Comparison of ENCODE assay signal across 8 cellular contexts in the genomic region with DNA sequence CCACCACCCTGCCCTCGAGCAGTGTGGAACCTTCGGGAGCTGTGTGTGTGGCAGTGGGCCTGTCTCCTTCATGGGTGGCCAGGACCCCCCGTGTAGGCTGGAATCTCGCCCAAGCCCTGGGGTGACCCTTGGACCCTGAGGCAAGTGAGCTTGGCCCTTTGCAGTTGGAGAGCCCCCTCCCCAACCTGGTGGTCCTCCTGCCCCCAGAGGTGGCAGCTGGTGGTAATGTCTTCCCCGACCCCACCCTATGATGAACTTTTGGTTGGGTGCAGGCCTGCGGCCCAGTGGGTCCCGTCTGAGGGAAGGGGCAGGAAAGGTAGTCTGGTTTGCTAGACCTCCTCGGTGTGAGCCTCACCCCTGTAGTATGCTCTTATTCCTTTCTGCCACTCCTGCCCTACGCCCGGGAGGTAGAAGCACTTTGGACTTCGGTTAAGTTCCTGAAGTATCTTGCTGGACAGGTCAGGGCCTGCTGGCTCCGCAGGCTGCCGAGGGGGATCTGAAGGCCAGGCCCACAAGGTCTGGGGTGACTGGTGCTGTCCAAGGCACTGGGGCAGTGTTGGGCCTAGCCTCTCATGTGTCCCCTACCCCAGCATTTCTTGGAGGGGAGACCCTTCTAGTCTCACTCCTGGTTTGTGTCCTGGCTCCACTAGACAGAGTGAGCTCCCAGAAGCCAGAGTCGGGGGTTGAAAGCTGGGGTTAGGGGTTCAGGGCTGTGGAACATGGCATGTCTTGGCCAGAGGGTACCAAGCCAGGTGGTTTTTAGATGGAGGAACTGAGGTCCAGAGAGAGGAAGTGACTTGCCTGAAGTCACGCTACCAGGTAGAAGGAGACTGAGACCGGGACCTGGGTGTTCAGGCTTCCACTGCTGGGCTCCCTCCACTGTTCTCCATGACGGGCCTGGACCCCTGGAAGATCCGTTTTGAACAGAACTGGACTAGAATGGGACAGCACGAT. TPM values are rescaled to one million over a fixed set of nuclear protein-coding genes. Genes with fewer than 3 reads are reported as not detected.
A peak's percentile ranks its signal among the peaks of the same experiment; 100 is the strongest.
DNase-seq lines count a peak whose midpoint lies in the region; ATAC-seq and TF ChIP-seq lines count a peak whose summit lies in the region.

No MANE protein-coding gene starts in this region.

- H3K4me1 ChIP-seq in right atrium auricular region (peaks cover 0 to 57% of the 10 kb centered on the region in 2 donors), mucosa of descending colon (ENCODE audit: low read depth) (peaks cover 17% of the 10 kb centered on the region), aorta (ENCODE audit: control insufficient read depth in 1 of 2, insufficient read depth in 2 of 2, low read length in 2 of 2) (peaks cover 0 to 2% of the 10 kb centered on the region in 2 donors)

- H3K27ac Mint-ChIP-seq in central memory CD8-positive, alpha-beta T cell (ENCODE audit: low read depth): peak overlapping the region; percentile 25

- DNase-seq in right atrium auricular region (ENCODE audit: low spot score): no peak
- DNase-seq in left ventricle myocardium superior: no peak
- no peak for DNase-seq in central memory CD8-positive, alpha-beta T cell (ENCODE audit: low spot score in 2 of 2)
- peak in 2 of 3 donors; percentile 53 to 57 for DNase-seq in mucosa of descending colon
- peak in 1 of 2 donors; percentile 75 for DNase-seq in aorta
- no peak for DNase-seq in activated gamma-delta T cell treated with Interleukin-2 at 50 U/mL for 16 hours
- no peak for DNase-seq in H4 (ENCODE audit: low spot score)
- DNase-seq in activated CD8-positive, alpha-beta memory T cell treated with anti-CD3 and anti-CD28 coated beads, Interleukin-2, amount 50 U/mL, for 4 hours: no peak

- intact Hi-C loops in left ventricle myocardium superior (cut with micrococcal nuclease): no loop called here
- intact Hi-C loops in mucosa of descending colon (cut with DNase I, micrococcal nuclease): no loop called here
- intact Hi-C loops in aorta (cut with DNase I): loop anchor here (5.0 to 10.0 kb wide), 2 partner anchors 73 to 89 kb away; partner anchors contain the start of gene TRIM62 (in 1 of the 2)

- no peaks in the 10 kb centered on the region for H3K9me3 Mint-ChIP-seq in central memory CD8-positive, alpha-beta T cell

- ATAC-seq in left ventricle myocardium superior (no peak), mucosa of descending colon (peak; percentile 48), aorta (ENCODE audit: low FRiP score) (no peak)
- no peak for ATAC-seq in central memory CD8-positive, alpha-beta T cell (replicated peaks; ENCODE audit: extremely low read depth, poor library complexity, severe bottlenecking)

- no peaks in the 10 kb centered on the region for H3K27me3 Mint-ChIP-seq in central memory CD8-positive, alpha-beta T cell

- 5 to 7% methylated on average over 19 of the region's 19 CpGs for WGBS in aorta, 2 donors

- H3K36me3 ChIP-seq in right atrium auricular region (no peaks in the 10 kb centered on the region), mucosa of descending colon (ENCODE audit: low read depth) (no peaks in the 10 kb centered on the region), aorta (ENCODE audit: control insufficient read depth in 1 of 2, insufficient read depth in 2 of 2, low read length in 1 of 2) (no peaks in the 10 kb centered on the region)

- peaks cover 8% of the 10 kb centered on the region for H3K36me3 Mint-ChIP-seq in central memory CD8-positive, alpha-beta T cell (ENCODE audit: insufficient read depth)

- H3K27me3 ChIP-seq in right atrium auricular region (no peaks in the 10 kb centered on the region), aorta (ENCODE audit: control insufficient read depth in 1 of 2, insufficient read depth in 2 of 2, low read length in 1 of 2) (no peaks in the 10 kb centered on the region)

- H3K27ac ChIP-seq in right atrium auricular region: peak overlapping the region; percentile 71 to 72
- peak overlapping the region; percentile 95 to 99 for H3K27ac ChIP-seq in aorta (ENCODE audit: low read depth in 1 of 2, low read length in 2 of 2)

- H3K4me3 ChIP-seq in right atrium auricular region: peak overlapping the region; percentile 64 to 76
- H3K4me3 ChIP-seq in mucosa of descending colon: no peak overlapping the region
- H3K4me3 ChIP-seq in aorta (ENCODE audit: low read length in 2 of 2): peak overlapping the region; percentile 92 to 99

- no peak for TF ChIP-seq CTCF in right atrium auricular region (IDR thresholded peaks at IDR 0.05)
- TF ChIP-seq CTCF in mucosa of descending colon (IDR thresholded peaks at IDR 0.05): no peak

- H3K9me3 ChIP-seq in right atrium auricular region (no peaks in the 10 kb centered on the region), mucosa of descending colon (no peaks in the 10 kb centered on the region), aorta (ENCODE audit: control insufficient read depth, low read length) (no peaks in the 10 kb centered on the region)

- peaks cover 50% of the 10 kb centered on the region for H3K4me1 Mint-ChIP-seq in central memory CD8-positive, alpha-beta T cell

- peak overlapping the region; percentile 98 for H3K4me3 Mint-ChIP-seq in central memory CD8-positive, alpha-beta T cell

RNA-seq across cellular contexts. Expression of gene ZNF362, which starts 1.7 kb away (rescaled TPM):
- total RNA-seq in right atrium auricular region (10 to 100 TPM; 23.5 to 50.5 TPM), left ventricle myocardium superior (37.8 TPM), mucosa of descending colon (10 to 100 TPM; 12.1 to 33.3 (median 13.7) TPM), aorta (10 to 100 TPM; 36.2 to 44.0 TPM)
- 10 to 100 TPM; 12.4 to 26.1 TPM for polyA plus RNA-seq in aorta
- 3.6 and 5.0 TPM in 2 replicates for total RNA-seq in H4 (2014; rRNA removed; shearing (Covaris generic))

Comparison
In these comparisons a context has a peak if more than half of its experiments do, and no peak if none do; other contexts are left out.
1. DNase-seq: peak in mucosa of descending colon (2 of 3); none in right atrium auricular region (single experiment), left ventricle myocardium superior (single experiment), central memory CD8-positive, alpha-beta T cell (0 of 2), activated gamma-delta T cell treated with Interleukin-2 at 50 U/mL for 16 hours (single experiment), H4 (single experiment) and activated CD8-positive, alpha-beta memory T cell treated with anti-CD3 and anti-CD28 coated beads, Interleukin-2, amount 50 U/mL, for 4 hours (single experiment).
2. intact Hi-C loops: an anchor here in aorta (5.0 to 10.0 kb wide); none called in left ventricle myocardium superior and mucosa of descending colon.